Comparison of ENCODE assay signal across 24 cellular contexts in the genomic region with DNA sequence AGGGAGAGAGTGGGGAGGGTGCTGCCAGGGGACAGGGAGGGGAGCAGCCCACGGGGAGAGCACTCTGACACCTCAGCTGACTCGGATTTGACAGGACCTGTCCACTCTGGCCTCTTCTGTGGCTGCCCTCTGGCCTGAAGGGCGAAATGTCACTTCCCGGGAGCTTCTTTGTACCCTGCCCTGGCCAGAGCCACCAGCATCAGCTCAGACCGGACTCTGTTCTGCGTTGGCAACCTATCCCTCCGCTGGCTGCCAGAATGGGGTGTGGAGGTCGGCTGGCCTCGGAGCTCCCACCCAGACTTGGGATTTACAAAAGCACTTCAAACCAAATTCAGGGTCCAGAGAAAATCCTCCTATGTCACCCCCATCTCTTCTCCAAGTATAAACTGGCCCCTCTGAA.
DNase-seq lines count a peak whose midpoint lies in the region; ATAC-seq and TF ChIP-seq lines count a peak whose summit lies in the region.
"Had no signal": no experiment of that assay in that cellular context is flagged by ENCODE, and none has a peak within 500 bp of the region (broad histone marks: within the 10 kb centered on the region; RNA-seq: fewer than 3 reads in every experiment).

No MANE protein-coding gene starts in this region.

- H3K4me1 ChIP-seq in H9 (ENCODE audit: insufficient read depth, low read length) (no peaks in the 10 kb centered on the region), body of pancreas (peaks cover 17% of the 10 kb centered on the region), mesenchymal stem cell (ENCODE audit: control insufficient read depth, insufficient read depth, low read depth, low read length) (no peaks in the 10 kb centered on the region)
- H3K4me1 ChIP-seq: BE2C had no signal

- ATAC-seq in body of pancreas, result no peak
- no peak for ATAC-seq in HG03442 (IDR thresholded peaks at IDR 0.05; ENCODE audit: unreplicated experiment)
- ATAC-seq in HG03469 (IDR thresholded peaks at IDR 0.05; ENCODE audit: unreplicated experiment), result no peak
- ATAC-seq: GM12878 had no signal

- no peak overlapping the region for H2BK12ac ChIP-seq in H9 (ENCODE audit: insufficient read length, low read depth, low read length)
- H2BK12ac ChIP-seq in mesenchymal stem cell (ENCODE audit: low read length in 2 of 2), result no peak overlapping the region

- H3K9ac ChIP-seq in H9 (ENCODE audit: extremely low read depth, insufficient read length, low read length) (no peak overlapping the region), mesenchymal stem cell (ENCODE audit: low read length) (no peak overlapping the region)
- H3K9ac ChIP-seq: BLaER1 had no signal

- H2AK5ac ChIP-seq in H9 (ENCODE audit: insufficient read length, low read length), result no peak overlapping the region
- no peak overlapping the region for H2AK5ac ChIP-seq in mesenchymal stem cell (ENCODE audit: low read length, severe bottlenecking)

- H2BK5ac ChIP-seq in H9 (ENCODE audit: insufficient read length, low read length), result no peak overlapping the region
- no peak overlapping the region for H2BK5ac ChIP-seq in mesenchymal stem cell (ENCODE audit: low read depth, low read length, poor library complexity, severe bottlenecking)

- intact Hi-C loops in body of pancreas (cut with DNase I), result no loop called here

- H3T11ph ChIP-seq in H9 (ENCODE audit: low read length), result no peak overlapping the region

- H3K27ac Mint-ChIP-seq in H9, result no peak overlapping the region; a peak in 1 of 7 replicates
- H3K27ac Mint-ChIP-seq: CD14-positive monocyte; CD4-positive, CD25-positive, alpha-beta regulatory T cell; CD8-positive, alpha-beta memory T cell had no signal

- H3K18ac ChIP-seq in H9 (ENCODE audit: insufficient read length, low read depth, low read length), result no peak overlapping the region
- H3K18ac ChIP-seq in mesenchymal stem cell (ENCODE audit: low read depth in 1 of 2, low read length in 2 of 2), result no peak overlapping the region

- DNase-seq in H9, result no peak
- no peak for DNase-seq in body of pancreas
- no peak for DNase-seq in mesenchymal stem cell
- no peak for DNase-seq in NCI-H1048 (lab: John Stamatoyannopoulos, UW)
- DNase-seq: 8988T; ACHN; BE2C; C1 segment of cervical spinal cord; CD4-positive, alpha-beta memory T cell; CD4-positive, CD25-positive, alpha-beta regulatory T cell; CD8-positive, alpha-beta memory T cell; COR-L47; DMS 273 treated with DMSO at 0.1 percent for 48 hours; DMS153; DMS53; DMS79; DND-41; EL; GDM1 had no signal

- no peak overlapping the region for H4K8ac ChIP-seq in H9 (replicated peaks; ENCODE audit: insufficient read length, low read depth, low read length)
- H4K8ac ChIP-seq in mesenchymal stem cell (ENCODE audit: low read length), result no peak overlapping the region

- H2BK20ac ChIP-seq in H9 (ENCODE audit: low read depth, low read length, poor library complexity, severe bottlenecking), result no peak overlapping the region

- H2BK120ac ChIP-seq in H9 (ENCODE audit: low read depth, low read length, poor library complexity, severe bottlenecking) (no peak overlapping the region), mesenchymal stem cell (ENCODE audit: low read depth, low read length) (no peak overlapping the region)

- H3K9me3 ChIP-seq in H9 (ENCODE audit: control insufficient read depth, low read depth, low read length) (no peaks in the 10 kb centered on the region), body of pancreas (no peaks in the 10 kb centered on the region), mesenchymal stem cell (ENCODE audit: control insufficient read depth, low read length) (no peaks in the 10 kb centered on the region)
- H3K9me3 ChIP-seq: BE2C, BLaER1 had no signal

- no peaks in the 10 kb centered on the region for H3K27me3 ChIP-seq in H9 (ENCODE audit: insufficient read depth, low read length)
- H3K27me3 ChIP-seq in body of pancreas, result no peaks in the 10 kb centered on the region
- peaks cover 0 to 68% of the 10 kb centered on the region in 2 experiments for H3K27me3 ChIP-seq in mesenchymal stem cell (ENCODE audit: control insufficient read depth in 1 of 2, insufficient read depth in 1 of 2, low read length in 2 of 2)
- H3K27me3 ChIP-seq: BE2C, BLaER1 had no signal

- peaks cover 11 to 20% of the 10 kb centered on the region in 2 experiments for H3K4me1 Mint-ChIP-seq in H9
- H3K4me1 Mint-ChIP-seq: CD14-positive monocyte; CD4-positive, alpha-beta memory T cell; CD4-positive, CD25-positive, alpha-beta regulatory T cell; CD8-positive, alpha-beta memory T cell had no signal

- no peak overlapping the region for H3K4me3 Mint-ChIP-seq in H9
- H3K4me3 Mint-ChIP-seq: CD14-positive monocyte; CD4-positive, alpha-beta memory T cell; CD8-positive, alpha-beta memory T cell had no signal

- H3K36me3 ChIP-seq in body of pancreas (replicated peaks in 1 of 2; ENCODE audit: insufficient read depth in 1 of 2, low read depth in 2 of 2) (no peaks in the 10 kb centered on the region), mesenchymal stem cell (ENCODE audit: control insufficient read depth in 1 of 2, insufficient read depth in 2 of 2, low read depth in 1 of 2, low read length in 2 of 2) (no peaks in the 10 kb centered on the region)
- H3K36me3 ChIP-seq: BE2C, BLaER1 had no signal

- H4K91ac ChIP-seq in H9 (ENCODE audit: insufficient read length, low read depth, low read length), result no peak overlapping the region
- peak overlapping the region; percentile 23 for H4K91ac ChIP-seq in mesenchymal stem cell (ENCODE audit: low read length)

- H3K14ac ChIP-seq in H9 (ENCODE audit: insufficient read depth, low read length) (peak overlapping the region; percentile 75; the same call in 1 of the 2 replicates), mesenchymal stem cell (ENCODE audit: low read length in 2 of 2) (no peak overlapping the region)

- H3K79me2 ChIP-seq in H9 (ENCODE audit: insufficient read depth, low read length), result no peaks in the 10 kb centered on the region

- H3K4me2 ChIP-seq in H9 (ENCODE audit: insufficient read depth, insufficient read length, low read length), result no peak overlapping the region
- no peak overlapping the region for H3K4me2 ChIP-seq in mesenchymal stem cell (ENCODE audit: low read length, poor library complexity, severe bottlenecking)
- H3K4me2 ChIP-seq: BLaER1 had no signal

- peaks cover 6% of the 10 kb centered on the region for H3K27me3 Mint-ChIP-seq in H9 (ENCODE audit: low read depth)
- H3K27me3 Mint-ChIP-seq: CD4-positive, CD25-positive, alpha-beta regulatory T cell had no signal

- H3K4ac ChIP-seq in H9 (ENCODE audit: low read depth, low read length) (no peak overlapping the region), mesenchymal stem cell (ENCODE audit: low read depth in 1 of 2, low read length in 2 of 2) (no peak overlapping the region)

- H4K5ac ChIP-seq in H9 (ENCODE audit: insufficient read length, low read depth, low read length), result no peak overlapping the region

- no CpG with 5 or more reads among the region's 9 CpGs for WGBS in H9 (ENCODE audit: extremely low coverage, insufficient read length, low lambda C conversion rate)
- 34% methylated on average over 9 of the region's 9 CpGs; no CpG with 5 or more reads in 1 of the 2 donors for WGBS in body of pancreas, 2 donors
- 68% methylated on average over 9 of the region's 9 CpGs for WGBS in mesenchymal stem cell

- peaks cover 0 to 2% of the 10 kb centered on the region in 2 experiments; a peak in 1 of 5 replicates for H3K9me3 Mint-ChIP-seq in H9
- H3K9me3 Mint-ChIP-seq: CD14-positive monocyte; CD4-positive, alpha-beta memory T cell; CD8-positive, alpha-beta memory T cell had no signal

- no peak for TF ChIP-seq POLR2A in body of pancreas (IDR thresholded peaks at IDR 0.05)

- H3K79me1 ChIP-seq in H9 (ENCODE audit: insufficient read depth, low read depth, low read length, poor library complexity, severe bottlenecking) (no peaks in the 10 kb centered on the region), mesenchymal stem cell (replicated peaks; ENCODE audit: low read length, poor library complexity, severe bottlenecking) (no peaks in the 10 kb centered on the region)

- no peak overlapping the region for H3K56ac ChIP-seq in H9 (ENCODE audit: insufficient read length, low read depth, low read length)

- H3K27ac ChIP-seq in H9 (ENCODE audit: insufficient read length, low read depth, low read length), result no peak overlapping the region
- peak overlapping the region in 3 of 4 donors; percentile 39 to 66 (median 54) for H3K27ac ChIP-seq in body of pancreas
- no peak overlapping the region for H3K27ac ChIP-seq in mesenchymal stem cell (ENCODE audit: low read length, poor library complexity, severe bottlenecking)
- H3K27ac ChIP-seq: BLaER1 had no signal

- H2AFZ ChIP-seq in H9 (ENCODE audit: low read length), result no peak overlapping the region
- H2AFZ ChIP-seq in mesenchymal stem cell (ENCODE audit: low read depth, low read length), result no peak overlapping the region

- TF ChIP-seq CTCF in H9 (conservative IDR thresholded peaks at IDR 0.05) (no peak), body of pancreas (IDR thresholded peaks at IDR 0.05) (no peak)

- no peaks in the 10 kb centered on the region for H4K20me1 ChIP-seq in H9 (ENCODE audit: control insufficient read depth, insufficient read depth, insufficient read length)
- H4K20me1 ChIP-seq: BLaER1 had no signal

- no peak overlapping the region for H2BK15ac ChIP-seq in H9 (ENCODE audit: low read depth, low read length)
- no peak overlapping the region for H2BK15ac ChIP-seq in mesenchymal stem cell (ENCODE audit: low read depth, poor library complexity, severe bottlenecking)

- no peaks in the 10 kb centered on the region for H3K23me2 ChIP-seq in H9 (ENCODE audit: insufficient read length, low read depth, low read length, poor library complexity, severe bottlenecking)

- no peaks in the 10 kb centered on the region for H3K36me3 Mint-ChIP-seq in H9 (ENCODE audit: insufficient read depth in 1 of 3, low read depth in 3 of 3)
- H3K36me3 Mint-ChIP-seq: CD14-positive monocyte; CD4-positive, alpha-beta memory T cell; CD4-positive, CD25-positive, alpha-beta regulatory T cell; CD8-positive, alpha-beta memory T cell had no signal

- no peak overlapping the region for H3K4me3 ChIP-seq in body of pancreas
- H3K4me3 ChIP-seq in mesenchymal stem cell (ENCODE audit: insufficient read depth in 1 of 2, low read depth in 1 of 2, low read length in 2 of 2), result no peak overlapping the region
- H3K4me3 ChIP-seq: BLaER1, GM12878 had no signal

- H3K23ac ChIP-seq in H9 (ENCODE audit: insufficient read length, low read depth, low read length) (no peak overlapping the region), mesenchymal stem cell (ENCODE audit: low read length in 2 of 2) (no peak overlapping the region)

Comparison
In these comparisons a context has a peak if more than half of its experiments do, and no peak if none do; other contexts are left out.
1. H3K27ac ChIP-seq: peak in body of pancreas (3 of 4); none in H9 (single experiment) and mesenchymal stem cell (single experiment).